Comparison of ENCODE assay signal across 8 cellular contexts in genomic region chr20:57498425-57499400, GRCh38. TPM values are rescaled to one million over a fixed set of nuclear protein-coding genes. Genes with fewer than 3 reads are reported as not detected.
DNase-seq lines count a peak whose midpoint lies in the region; ATAC-seq and TF ChIP-seq lines count a peak whose summit lies in the region.

No MANE protein-coding gene starts in this region.

- CTCF ChIA-PET in CD4-positive, alpha-beta memory T cell (lab: Charles Lee; ENCODE audit: partially characterized antibody), result interaction anchor here (0.7 to 3.3 kb wide), 10 partner anchors 8 to 711 kb away, joined by 3 to 31 read pairs (median 4); no protein-coding TSS in a partner anchor

- H3K36me3 ChIP-seq in CD4-positive, alpha-beta memory T cell (ENCODE audit: insufficient read depth, low read length), result no peaks in the 10 kb centered on the region
- H3K36me3 ChIP-seq in liver (ENCODE audit: control insufficient read depth in 4 of 4, insufficient read depth in 3 of 4, low read depth in 1 of 4, low read length in 3 of 4), result no peaks in the 10 kb centered on the region

- H3K27ac ChIP-seq in CD4-positive, alpha-beta memory T cell (ENCODE audit: low read depth, low read length), result no peak overlapping the region
- no peak overlapping the region for H3K27ac ChIP-seq in liver (ENCODE audit: low read depth in 1 of 2, low read length in 2 of 2)

- peaks cover 10 to 14% (median 11%) of the 10 kb centered on the region in 4 donors for H3K4me1 Mint-ChIP-seq in CD4-positive, alpha-beta memory T cell
- peaks cover 5% of the 10 kb centered on the region for H3K4me1 Mint-ChIP-seq in activated T-helper 17 cell treated with anti-CD3 and anti-CD28 coated beads, Interleukin-2, amount 50 U/mL, for 72 hours
- peaks cover 42% of the 10 kb centered on the region for H3K4me1 Mint-ChIP-seq in mesothelial cell of epicardium

- no peaks in the 10 kb centered on the region for H3K36me3 Mint-ChIP-seq in CD4-positive, alpha-beta memory T cell
- H3K36me3 Mint-ChIP-seq in activated T-helper 17 cell treated with anti-CD3 and anti-CD28 coated beads, Interleukin-2, amount 50 U/mL, for 72 hours (ENCODE audit: low read depth), result no peaks in the 10 kb centered on the region
- H3K36me3 Mint-ChIP-seq in mesothelial cell of epicardium, result no peaks in the 10 kb centered on the region

- peaks cover 23 to 43% of the 10 kb centered on the region in 2 donors for H3K27me3 Mint-ChIP-seq in CD4-positive, alpha-beta memory T cell
- H3K27me3 Mint-ChIP-seq in activated T-helper 17 cell treated with anti-CD3 and anti-CD28 coated beads, Interleukin-2, amount 50 U/mL, for 72 hours, result peaks cover 29% of the 10 kb centered on the region
- peaks cover 6% of the 10 kb centered on the region for H3K27me3 Mint-ChIP-seq in mesothelial cell of epicardium (ENCODE audit: low read depth)

- POLR2A ChIA-PET in CD4-positive, alpha-beta memory T cell (lab: Charles Lee; ENCODE audit: partially characterized antibody), result interaction anchor here (0.9 kb wide), 1 partner anchor 106 kb away, joined by 3 read pairs; no protein-coding TSS in a partner anchor

- peak in 1 of 2 donors; percentile 20 for TF ChIP-seq RAD21 in liver (IDR thresholded peaks at IDR 0.05)

- H3K9me3 Mint-ChIP-seq in CD4-positive, alpha-beta memory T cell, result no peaks in the 10 kb centered on the region
- no peaks in the 10 kb centered on the region for H3K9me3 Mint-ChIP-seq in activated T-helper 17 cell treated with anti-CD3 and anti-CD28 coated beads, Interleukin-2, amount 50 U/mL, for 72 hours
- H3K9me3 Mint-ChIP-seq in mesothelial cell of epicardium, result peaks cover 7% of the 10 kb centered on the region

- H3K9ac ChIP-seq in liver (ENCODE audit: low read depth in 1 of 2, low read length in 2 of 2), result no peak overlapping the region

- WGBS in liver, result 39% methylated on average over 20 of the region's 20 CpGs

- H3K27ac Mint-ChIP-seq in CD4-positive, alpha-beta memory T cell, result no peak overlapping the region
- no peak overlapping the region for H3K27ac Mint-ChIP-seq in activated T-helper 17 cell treated with anti-CD3 and anti-CD28 coated beads, Interleukin-2, amount 50 U/mL, for 72 hours
- no peak overlapping the region for H3K27ac Mint-ChIP-seq in mesothelial cell of epicardium

- intact Hi-C loops in CD4-positive, alpha-beta memory T cell (cut with micrococcal nuclease), result loop anchor here (5.0 to 10.0 kb wide), 2 partner anchors 406 to 716 kb away; no protein-coding TSS in a partner anchor

- DNase-seq in CD4-positive, alpha-beta memory T cell, result peak in 3 of 5 donors; percentile 9 to 21 (median 11)
- DNase-seq in NCI-H524 (lab: John Stamatoyannopoulos, UW) (peak; percentile 39 to 66), mesothelial cell of epicardium (ENCODE audit: low spot score in 2 of 2, unreplicated experiment in 2 of 2) (no peak), amniotic stem cell (lab: John Stamatoyannopoulos, UW) (no peak)

- no peak overlapping the region for H3K4me3 Mint-ChIP-seq in CD4-positive, alpha-beta memory T cell
- H3K4me3 Mint-ChIP-seq in activated T-helper 17 cell treated with anti-CD3 and anti-CD28 coated beads, Interleukin-2, amount 50 U/mL, for 72 hours, result no peak overlapping the region
- H3K4me3 Mint-ChIP-seq in mesothelial cell of epicardium, result no peak overlapping the region

- no peaks in the 10 kb centered on the region for H3K9me3 ChIP-seq in CD4-positive, alpha-beta memory T cell (ENCODE audit: control insufficient read depth in 1 of 2, low read length in 2 of 2)
- H3K9me3 ChIP-seq in liver (ENCODE audit: control insufficient read depth in 4 of 4, low read length in 3 of 4), result no peaks in the 10 kb centered on the region

- peak; percentile 59 for ATAC-seq in GM19452 (IDR thresholded peaks at IDR 0.05; ENCODE audit: unreplicated experiment)
- peak; percentile 67 for ATAC-seq in activated T-helper 17 cell treated with anti-CD3 and anti-CD28 coated beads, Interleukin-2, amount 50 U/mL, for 72 hours (replicated peaks)
- ATAC-seq in HG03039 (IDR thresholded peaks at IDR 0.05; ENCODE audit: unreplicated experiment), result no peak

- peaks cover 6% of the 10 kb centered on the region for H3K27me3 ChIP-seq in CD4-positive, alpha-beta memory T cell (ENCODE audit: insufficient read depth, low read length)
- no peaks in the 10 kb centered on the region for H3K27me3 ChIP-seq in liver (ENCODE audit: control insufficient read depth in 4 of 4, insufficient read depth in 4 of 4, low read length in 3 of 4)

- TF ChIP-seq CTCF in liver (IDR thresholded peaks at IDR 0.05; ENCODE audit: low read depth, low read length, missing input control) (peak; percentile 6), mesothelial cell of epicardium (IDR thresholded peaks at IDR 0.05; ENCODE audit: unreplicated experiment) (no peak)

- H3K4me1 ChIP-seq in CD4-positive, alpha-beta memory T cell (ENCODE audit: insufficient read depth, low read length), result peaks cover 10% of the 10 kb centered on the region
- peaks cover 0 to 4% (median 3%) of the 10 kb centered on the region in 4 donors for H3K4me1 ChIP-seq in liver (ENCODE audit: control insufficient read depth in 4 of 4, insufficient read depth in 4 of 4, low read length in 3 of 4)

- no peak overlapping the region for H3K4me3 ChIP-seq in CD4-positive, alpha-beta memory T cell (ENCODE audit: low read length in 2 of 2)
- no peak overlapping the region for H3K4me3 ChIP-seq in liver (ENCODE audit: low read depth in 1 of 3, low read length in 3 of 3)

TF ChIP-seq in liver, 16 proteins besides CTCF, POLR2A, EP300 and RAD21:
- no peak for TF ChIP-seq SP1 (IDR thresholded peaks at IDR 0.05)

RNA-seq across cellular contexts. Expression of gene CTCFL, which starts 26.2 kb away (rescaled TPM):
- total RNA-seq in CD4-positive, alpha-beta memory T cell, result not detected
- not detected for polyA plus RNA-seq in CD4-positive, alpha-beta memory T cell
- not detected for total RNA-seq in activated T-helper 17 cell treated with anti-CD3 and anti-CD28 coated beads, Interleukin-2, amount 50 U/mL, for 72 hours
- total RNA-seq in liver, result under 1 TPM; 0.05 to 0.08 TPM
- under 1 TPM in 1 of 2 donors, not detected in 1; 0.08 TPM for polyA plus RNA-seq in liver
- total RNA-seq in mesothelial cell of epicardium, result 0.23 to 0.33 TPM (median 0.27 TPM) in 3 replicates

Comparison
In these comparisons a context has a peak if more than half of its experiments do, and no peak if none do; other contexts are left out.
1. DNase-seq: peak in CD4-positive, alpha-beta memory T cell (3 of 5) and NCI-H524 (2 of 2); none in mesothelial cell of epicardium (0 of 2) and amniotic stem cell (single experiment).